20 cellular contexts compared by ENCODE assay signal in genomic region chr3:106573605-106574004, GRCh38.
"Had no signal": no experiment of that assay in that cellular context is flagged by ENCODE, and none has a peak within 500 bp of the region (broad histone marks: within the 10 kb centered on the region; RNA-seq: fewer than 3 reads in every experiment).

No MANE protein-coding gene starts in this region.

- H3K36me3 ChIP-seq: heart left ventricle, prostate gland, thoracic aorta, upper lobe of left lung had no signal

- DNase-seq: activated CD4-positive, alpha-beta T cell treated with anti-CD3 and anti-CD28 coated beads for 4 hours; activated CD4-positive, alpha-beta T cell treated with anti-CD3 and anti-CD28 coated beads, Interleukin-2, amount 50 U/mL, for 48 hours; activated CD4-positive, CD25-positive, alpha-beta regulatory T cell; activated effector memory CD4-positive, alpha-beta T cell treated with Interleukin-2 at 50 U/mL for 16 hours; activated naive CD4-positive, alpha-beta T cell treated with anti-CD3 and anti-CD28 coated beads for 36 hours; activated naive CD8-positive, alpha-beta T cell treated with anti-CD3 and anti-CD28 coated beads, Interleukin-2, amount 10 ng/mL, durations not matched to agents 7 days and 5 days; activated T-cell treated with anti-CD3 and anti-CD28 coated beads, Interleukin-2, amount 50 U/mL, for 72 hours; amniotic stem cell; cerebellar nuclear complex; cortex of kidney; heart left ventricle; islet precursor cell; left cardiac atrium; stimulated activated CD4-positive, alpha-beta T cell treated with anti-CD3 and anti-CD28 coated beads, Interleukin-4, amount 100 ng/mL, for 24 hours; stimulated activated naive CD4-positive, alpha-beta T cell treated with Interleukin-2 at 50 U/mL for 16 hours; T1000; upper lobe of left lung had no signal

- H3K27me3 ChIP-seq: heart left ventricle, upper lobe of left lung had no signal

- ATAC-seq: heart left ventricle; left cardiac atrium; natural killer cell treated with Interleukin-12 subunit alpha and Interleukin-12 subunit beta and Interleukin-15 and Interleukin-18, amount 100 ng/mL, for 72 hours had no signal

- H3K4me1 ChIP-seq: heart left ventricle, prostate gland, upper lobe of left lung had no signal

- H3K27ac ChIP-seq: heart left ventricle, prostate gland, thoracic aorta, upper lobe of left lung had no signal

- H3K4me3 ChIP-seq: heart left ventricle, prostate gland, thoracic aorta, upper lobe of left lung had no signal

- H3K9me3 ChIP-seq: heart left ventricle, prostate gland, thoracic aorta, upper lobe of left lung had no signal
